Comparison of ENCODE assay signal across 23 cellular contexts in the genomic region with DNA sequence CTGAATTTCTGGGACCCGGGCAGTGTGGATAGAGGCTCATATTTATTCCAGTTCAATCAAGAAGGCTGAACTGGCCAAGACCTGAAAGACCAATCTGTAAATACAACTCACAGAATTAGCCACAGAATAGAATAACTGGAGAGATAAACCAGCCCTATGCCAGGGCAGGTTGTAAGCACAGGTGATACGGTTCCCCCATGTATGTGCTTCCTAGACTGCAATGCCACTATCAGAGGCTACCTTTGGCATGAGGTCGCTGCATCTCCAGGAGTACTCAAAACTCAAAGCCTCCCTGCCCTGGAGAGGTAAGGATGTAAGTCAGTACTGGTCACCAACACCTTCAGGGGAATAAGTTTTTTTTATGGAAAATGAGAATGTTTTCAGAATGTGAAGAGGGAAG.
DNase-seq lines count a peak whose midpoint lies in the region; ATAC-seq, FAIRE-seq and TF ChIP-seq lines count a peak whose summit lies in the region.
"Had no signal": no experiment of that assay in that cellular context is flagged by ENCODE, and none has a peak within 500 bp of the region (broad histone marks: within the 10 kb centered on the region; RNA-seq: fewer than 3 reads in every experiment).

No MANE protein-coding gene starts in this region.

- FAIRE-seq in pancreas (lab: Jason Lieb, UNC): no peak
- FAIRE-seq: A549, D721Med, GM12878 had no signal

- H3K27me3 ChIP-seq in ascending aorta: no peaks in the 10 kb centered on the region
- no peaks in the 10 kb centered on the region for H3K27me3 ChIP-seq in pancreas
- H3K27me3 ChIP-seq in smooth muscle cell (ENCODE audit: low read depth): no peaks in the 10 kb centered on the region
- no peaks in the 10 kb centered on the region for H3K27me3 ChIP-seq in aorta (ENCODE audit: control insufficient read depth in 1 of 2, insufficient read depth in 2 of 2, low read length in 1 of 2)
- H3K27me3 ChIP-seq in right lobe of liver: no peaks in the 10 kb centered on the region
- H3K27me3 ChIP-seq: BE2C; BLaER1 treated with 17β-estradiol and CSF1 and Interleukin-3, amounts not matched to agents 10 nM and 100 nM had no signal

- no peak for TF ChIP-seq POLR2A in right lobe of liver (IDR thresholded peaks at IDR 0.05)

- H4K20me1 ChIP-seq in smooth muscle cell (ENCODE audit: low read depth): no peaks in the 10 kb centered on the region
- H4K20me1 ChIP-seq: BLaER1 treated with 17β-estradiol and CSF1 and Interleukin-3, amounts not matched to agents 10 nM and 100 nM had no signal

- H3K4me2 ChIP-seq in smooth muscle cell: peak overlapping the region; percentile 38
- H3K4me2 ChIP-seq: A549; BLaER1 treated with 17β-estradiol and CSF1 and Interleukin-3, amounts not matched to agents 10 nM and 100 nM; GM23338 had no signal

- H3K9me3 ChIP-seq in ascending aorta (no peaks in the 10 kb centered on the region), pancreas (no peaks in the 10 kb centered on the region), smooth muscle cell (replicated peaks; ENCODE audit: low read depth) (no peaks in the 10 kb centered on the region), aorta (ENCODE audit: control insufficient read depth, low read length) (no peaks in the 10 kb centered on the region), right lobe of liver (no peaks in the 10 kb centered on the region)
- H3K9me3 ChIP-seq: A549; BE2C; BLaER1 treated with 17β-estradiol and CSF1 and Interleukin-3, amounts not matched to agents 10 nM and 100 nM; HAP-1 had no signal

- no peaks in the 10 kb centered on the region for H3F3A ChIP-seq in smooth muscle cell (ENCODE audit: low read depth)

- H3K4me1 ChIP-seq in ascending aorta (peaks cover 0 to 39% of the 10 kb centered on the region in 2 donors), pancreas (peaks cover 0 to 21% (median 13%) of the 10 kb centered on the region in 3 donors), smooth muscle cell (ENCODE audit: low read depth) (no peaks in the 10 kb centered on the region), aorta (ENCODE audit: control insufficient read depth in 1 of 2, insufficient read depth in 2 of 2, low read length in 2 of 2) (peaks cover 4 to 6% of the 10 kb centered on the region in 2 donors), right lobe of liver (peaks cover 0 to 10% (median 3%) of the 10 kb centered on the region in 4 donors)
- H3K4me1 ChIP-seq: A549; BE2C; BLaER1 treated with 17β-estradiol and CSF1 and Interleukin-3, amounts not matched to agents 10 nM and 100 nM; HAP-1 had no signal

- intact Hi-C loops in ascending aorta (cut with DNase I): loop anchor here (5.0 to 10.0 kb wide), 4 partner anchors 48 to 504 kb away; no protein-coding TSS in a partner anchor
- intact Hi-C loops in pancreas (cut with DNase I): loop anchor here in 1 of 3 donors (10.0 kb wide), 1 partner anchor 64 kb away; no protein-coding TSS in a partner anchor
- intact Hi-C loops in aorta (cut with DNase I): loop anchor here (5.0 to 10.0 kb wide), 2 partner anchors 37 to 54 kb away; no protein-coding TSS in a partner anchor
- intact Hi-C loops in right lobe of liver (cut with DNase I): no loop called here

- H3K27ac ChIP-seq in ascending aorta (peak overlapping the region; percentile 72 to 87), pancreas (peak overlapping the region in 1 of 4 donors; percentile 20), smooth muscle cell (ENCODE audit: low read depth) (peak overlapping the region; percentile 3), aorta (ENCODE audit: low read depth in 1 of 2, low read length in 2 of 2) (peak overlapping the region; percentile 30 to 47), right lobe of liver (peak overlapping the region in 1 of 3 donors; percentile 46)
- H3K27ac ChIP-seq: A549; BLaER1 treated with 17β-estradiol and CSF1 and Interleukin-3, amounts not matched to agents 10 nM and 100 nM had no signal

- no peaks in the 10 kb centered on the region for H3K79me2 ChIP-seq in smooth muscle cell (ENCODE audit: low read depth)

- H3K36me3 ChIP-seq in ascending aorta (no peaks in the 10 kb centered on the region), pancreas (no peaks in the 10 kb centered on the region), smooth muscle cell (ENCODE audit: low read depth) (no peaks in the 10 kb centered on the region), aorta (ENCODE audit: control insufficient read depth in 1 of 2, insufficient read depth in 2 of 2, low read length in 1 of 2) (no peaks in the 10 kb centered on the region), right lobe of liver (no peaks in the 10 kb centered on the region)
- H3K36me3 ChIP-seq: BE2C; BLaER1 treated with 17β-estradiol and CSF1 and Interleukin-3, amounts not matched to agents 10 nM and 100 nM; HAP-1 had no signal

- 40 to 49% methylated on average over 3 of the region's 3 CpGs for WGBS in pancreas, 2 donors
- WGBS in smooth muscle cell (ENCODE audit: low lambda C conversion rate): 88% methylated on average over 3 of the region's 3 CpGs
- WGBS in aorta, 2 donors: 78 to 87% methylated on average over 3 of the region's 3 CpGs
- 100% methylated on average over 2 of the region's 3 CpGs for WGBS in right lobe of liver (ENCODE audit: insufficient coverage, low coverage, low lambda C conversion rate, missing lambda C conversion rate)

- DNase-seq in ascending aorta (ENCODE audit: low spot score in 2 of 2): no peak
- DNase-seq in pancreas: no peak
- DNase-seq in smooth muscle cell (lab: John Stamatoyannopoulos, UW; ENCODE audit: unreplicated experiment): no peak
- no peak for DNase-seq in aorta
- no peak for DNase-seq in right lobe of liver
- DNase-seq: 8988T; ACHN; AML-193; BE2C; CD4-positive, alpha-beta T cell; CD8-positive, alpha-beta memory T cell; DMS 273 treated with DMSO at 0.1 percent for 48 hours; DMS79; EL; GDM1 had no signal

- H3K9ac ChIP-seq in smooth muscle cell (ENCODE audit: low read depth): no peak overlapping the region
- H3K9ac ChIP-seq: BLaER1 treated with 17β-estradiol and CSF1 and Interleukin-3, amounts not matched to agents 10 nM and 100 nM had no signal

- peak; percentile 31 to 71 (median 56) for ATAC-seq in pancreas
- no peak for ATAC-seq in aorta (ENCODE audit: low FRiP score)
- no peak for ATAC-seq in GM18867 (IDR thresholded peaks at IDR 0.05; ENCODE audit: unreplicated experiment)
- no peak for ATAC-seq in right lobe of liver
- no peak for ATAC-seq in GM18517 (IDR thresholded peaks at IDR 0.05; ENCODE audit: unreplicated experiment)
- ATAC-seq: A549, GM12878, GM23338 had no signal

- no peak for TF ChIP-seq CTCF in ascending aorta (IDR thresholded peaks at IDR 0.05)
- no peak for TF ChIP-seq CTCF in pancreas (IDR thresholded peaks at IDR 0.05)
- TF ChIP-seq CTCF in smooth muscle cell (IDR thresholded peaks at IDR 0.05; ENCODE audit: borderline replicate concordance, insufficient read depth, poor library complexity, severe bottlenecking): no peak
- TF ChIP-seq CTCF in right lobe of liver (IDR thresholded peaks at IDR 0.05): no peak

- no peak overlapping the region for H2AFZ ChIP-seq in smooth muscle cell (ENCODE audit: low read depth)
- H2AFZ ChIP-seq: GM23338 had no signal

- H3K4me3 ChIP-seq in ascending aorta (no peak overlapping the region), pancreas (no peak overlapping the region), smooth muscle cell (no peak overlapping the region), aorta (ENCODE audit: low read length in 2 of 2) (no peak overlapping the region), right lobe of liver (no peak overlapping the region)
- H3K4me3 ChIP-seq: A549; BLaER1 treated with 17β-estradiol and CSF1 and Interleukin-3, amounts not matched to agents 10 nM and 100 nM; GM12878; GM23338; HAP-1 had no signal

Comparison
In these comparisons a context has a peak if more than half of its experiments do, and no peak if none do; other contexts are left out.
1. ATAC-seq: peak in pancreas (4 of 4); none in aorta (single experiment), GM18867 (single experiment), right lobe of liver (0 of 4) and GM18517 (single experiment).
2. intact Hi-C loops: an anchor here in ascending aorta (5.0 to 10.0 kb wide) and aorta (5.0 to 10.0 kb wide); none called in right lobe of liver.